ENCODE assay signal across 1 cellular context in the genomic region with DNA sequence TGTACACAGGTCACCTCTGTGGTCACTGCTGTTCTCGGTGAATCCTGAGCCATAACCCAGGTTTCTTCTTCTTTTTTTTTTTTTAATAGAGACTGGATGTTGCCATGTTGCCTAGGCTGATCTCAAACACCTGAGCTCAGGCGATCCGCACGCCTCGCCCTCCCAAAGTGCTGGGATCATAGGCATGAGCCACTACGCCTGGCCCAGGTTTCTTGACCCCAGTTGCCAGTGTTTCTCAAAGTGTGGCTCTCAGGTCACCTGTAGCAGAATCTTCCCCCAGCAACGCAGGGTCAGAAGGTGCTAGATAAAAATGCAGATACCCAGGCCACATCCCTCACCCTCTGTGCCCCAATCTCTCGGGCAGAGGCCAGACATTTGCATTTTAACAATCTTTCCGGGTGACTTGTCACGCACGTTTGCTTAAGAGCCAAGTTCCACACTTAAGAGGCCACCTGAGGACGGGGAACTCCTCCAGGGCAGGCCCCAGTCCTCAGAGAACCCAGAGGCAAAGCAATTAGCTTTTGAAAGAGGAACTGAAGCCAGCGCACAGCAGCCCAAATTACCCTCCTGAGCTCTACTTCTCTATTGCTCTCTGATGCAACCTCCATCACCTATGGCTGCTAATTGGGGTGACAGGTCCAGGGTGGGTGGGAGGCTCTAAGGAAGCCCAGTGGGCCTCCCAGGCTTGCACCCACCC.
TF ChIP-seq lines count a peak whose summit lies in the region.

No MANE protein-coding gene starts in this region.

TF ChIP-seq in GM12878, 131 proteins besides CTCF, POLR2A, EP300 and RAD21 (continued from another document and continues in another):
- TF ChIP-seq, protein P1, sequence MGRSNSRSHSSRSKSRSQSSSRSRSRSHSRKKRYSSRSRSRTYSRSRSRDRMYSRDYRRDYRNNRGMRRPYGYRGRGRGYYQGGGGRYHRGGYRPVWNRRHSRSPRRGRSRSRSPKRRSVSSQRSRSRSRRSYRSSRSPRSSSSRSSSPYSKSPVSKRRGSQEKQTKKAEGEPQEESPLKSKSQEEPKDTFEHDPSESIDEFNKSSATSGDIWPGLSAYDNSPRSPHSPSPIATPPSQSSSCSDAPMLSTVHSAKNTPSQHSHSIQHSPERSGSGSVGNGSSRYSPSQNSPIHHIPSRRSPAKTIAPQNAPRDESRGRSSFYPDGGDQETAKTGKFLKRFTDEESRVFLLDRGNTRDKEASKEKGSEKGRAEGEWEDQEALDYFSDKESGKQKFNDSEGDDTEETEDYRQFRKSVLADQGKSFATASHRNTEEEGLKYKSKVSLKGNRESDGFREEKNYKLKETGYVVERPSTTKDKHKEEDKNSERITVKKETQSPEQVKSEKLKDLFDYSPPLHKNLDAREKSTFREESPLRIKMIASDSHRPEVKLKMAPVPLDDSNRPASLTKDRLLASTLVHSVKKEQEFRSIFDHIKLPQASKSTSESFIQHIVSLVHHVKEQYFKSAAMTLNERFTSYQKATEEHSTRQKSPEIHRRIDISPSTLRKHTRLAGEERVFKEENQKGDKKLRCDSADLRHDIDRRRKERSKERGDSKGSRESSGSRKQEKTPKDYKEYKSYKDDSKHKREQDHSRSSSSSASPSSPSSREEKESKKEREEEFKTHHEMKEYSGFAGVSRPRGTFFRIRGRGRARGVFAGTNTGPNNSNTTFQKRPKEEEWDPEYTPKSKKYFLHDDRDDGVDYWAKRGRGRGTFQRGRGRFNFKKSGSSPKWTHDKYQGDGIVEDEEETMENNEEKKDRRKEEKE (IDR thresholded peaks at IDR 0.05): no peak
- TF ChIP-seq, protein P2, sequence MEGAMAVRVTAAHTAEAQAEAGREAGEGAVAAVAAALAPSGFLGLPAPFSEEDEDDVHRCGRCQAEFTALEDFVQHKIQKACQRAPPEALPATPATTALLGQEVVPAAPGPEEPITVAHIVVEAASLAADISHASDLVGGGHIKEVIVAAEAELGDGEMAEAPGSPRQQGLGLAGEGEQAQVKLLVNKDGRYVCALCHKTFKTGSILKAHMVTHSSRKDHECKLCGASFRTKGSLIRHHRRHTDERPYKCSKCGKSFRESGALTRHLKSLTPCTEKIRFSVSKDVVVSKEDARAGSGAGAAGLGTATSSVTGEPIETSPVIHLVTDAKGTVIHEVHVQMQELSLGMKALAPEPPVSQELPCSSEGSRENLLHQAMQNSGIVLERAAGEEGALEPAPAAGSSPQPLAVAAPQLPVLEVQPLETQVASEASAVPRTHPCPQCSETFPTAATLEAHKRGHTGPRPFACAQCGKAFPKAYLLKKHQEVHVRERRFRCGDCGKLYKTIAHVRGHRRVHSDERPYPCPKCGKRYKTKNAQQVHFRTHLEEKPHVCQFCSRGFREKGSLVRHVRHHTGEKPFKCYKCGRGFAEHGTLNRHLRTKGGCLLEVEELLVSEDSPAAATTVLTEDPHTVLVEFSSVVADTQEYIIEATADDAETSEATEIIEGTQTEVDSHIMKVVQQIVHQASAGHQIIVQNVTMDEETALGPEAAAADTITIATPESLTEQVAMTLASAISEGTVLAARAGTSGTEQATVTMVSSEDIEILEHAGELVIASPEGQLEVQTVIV (IDR thresholded peaks at IDR 0.05; ENCODE audit: borderline replicate concordance, partially characterized antibody): no peak
- TF ChIP-seq SPI1 (IDR thresholded peaks at IDR 0.05; ENCODE audit: borderline replicate concordance, insufficient read depth, low read depth, low read length): peak; percentile 99
- TF ChIP-seq, protein P3, sequence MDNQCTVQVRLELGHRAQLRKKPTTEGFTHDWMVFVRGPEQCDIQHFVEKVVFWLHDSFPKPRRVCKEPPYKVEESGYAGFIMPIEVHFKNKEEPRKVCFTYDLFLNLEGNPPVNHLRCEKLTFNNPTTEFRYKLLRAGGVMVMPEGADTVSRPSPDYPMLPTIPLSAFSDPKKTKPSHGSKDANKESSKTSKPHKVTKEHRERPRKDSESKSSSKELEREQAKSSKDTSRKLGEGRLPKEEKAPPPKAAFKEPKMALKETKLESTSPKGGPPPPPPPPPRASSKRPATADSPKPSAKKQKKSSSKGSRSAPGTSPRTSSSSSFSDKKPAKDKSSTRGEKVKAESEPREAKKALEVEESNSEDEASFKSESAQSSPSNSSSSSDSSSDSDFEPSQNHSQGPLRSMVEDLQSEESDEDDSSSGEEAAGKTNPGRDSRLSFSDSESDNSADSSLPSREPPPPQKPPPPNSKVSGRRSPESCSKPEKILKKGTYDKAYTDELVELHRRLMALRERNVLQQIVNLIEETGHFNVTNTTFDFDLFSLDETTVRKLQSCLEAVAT (IDR thresholded peaks at IDR 0.05): peak; percentile 49; the same call in 1 of the 2 replicates
- no peak for TF ChIP-seq RFX5 (IDR thresholded peaks at IDR 0.05; ENCODE audit: low read depth, low read length)
- TF ChIP-seq DPF2 (IDR thresholded peaks at IDR 0.05): peak; percentile 97
- TF ChIP-seq PAX5 (IDR thresholded peaks at IDR 0.05; ENCODE audit: borderline replicate concordance, low read depth, low read length): peak; percentile 97
- TF ChIP-seq ZBED1 (IDR thresholded peaks at IDR 0.05; ENCODE audit: borderline replicate concordance): 0 out of 2 replicates have a peak, but pooled peaks have one; percentile 30
- TF ChIP-seq PML (IDR thresholded peaks at IDR 0.05; ENCODE audit: low read length): no peak
- TF ChIP-seq, protein P4, sequence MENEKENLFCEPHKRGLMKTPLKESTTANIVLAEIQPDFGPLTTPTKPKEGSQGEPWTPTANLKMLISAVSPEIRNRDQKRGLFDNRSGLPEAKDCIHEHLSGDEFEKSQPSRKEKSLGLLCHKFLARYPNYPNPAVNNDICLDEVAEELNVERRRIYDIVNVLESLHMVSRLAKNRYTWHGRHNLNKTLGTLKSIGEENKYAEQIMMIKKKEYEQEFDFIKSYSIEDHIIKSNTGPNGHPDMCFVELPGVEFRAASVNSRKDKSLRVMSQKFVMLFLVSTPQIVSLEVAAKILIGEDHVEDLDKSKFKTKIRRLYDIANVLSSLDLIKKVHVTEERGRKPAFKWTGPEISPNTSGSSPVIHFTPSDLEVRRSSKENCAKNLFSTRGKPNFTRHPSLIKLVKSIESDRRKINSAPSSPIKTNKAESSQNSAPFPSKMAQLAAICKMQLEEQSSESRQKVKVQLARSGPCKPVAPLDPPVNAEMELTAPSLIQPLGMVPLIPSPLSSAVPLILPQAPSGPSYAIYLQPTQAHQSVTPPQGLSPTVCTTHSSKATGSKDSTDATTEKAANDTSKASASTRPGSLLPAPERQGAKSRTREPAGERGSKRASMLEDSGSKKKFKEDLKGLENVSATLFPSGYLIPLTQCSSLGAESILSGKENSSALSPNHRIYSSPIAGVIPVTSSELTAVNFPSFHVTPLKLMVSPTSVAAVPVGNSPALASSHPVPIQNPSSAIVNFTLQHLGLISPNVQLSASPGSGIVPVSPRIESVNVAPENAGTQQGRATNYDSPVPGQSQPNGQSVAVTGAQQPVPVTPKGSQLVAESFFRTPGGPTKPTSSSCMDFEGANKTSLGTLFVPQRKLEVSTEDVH (IDR thresholded peaks at IDR 0.05; ENCODE audit: low read depth, partially characterized antibody): no peak
- peak; percentile 90 for TF ChIP-seq NBN (IDR thresholded peaks at IDR 0.05)
- TF ChIP-seq, protein P5, sequence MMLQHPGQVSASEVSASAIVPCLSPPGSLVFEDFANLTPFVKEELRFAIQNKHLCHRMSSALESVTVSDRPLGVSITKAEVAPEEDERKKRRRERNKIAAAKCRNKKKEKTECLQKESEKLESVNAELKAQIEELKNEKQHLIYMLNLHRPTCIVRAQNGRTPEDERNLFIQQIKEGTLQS (IDR thresholded peaks at IDR 0.05; ENCODE audit: borderline replicate concordance, extremely low read depth, low read depth, low read length): no peak
- TF ChIP-seq MXI1 (IDR thresholded peaks at IDR 0.05; ENCODE audit: low read depth, low read length): peak; percentile 57; the same call in 1 of the 2 replicates
- TF ChIP-seq CREB1 (IDR thresholded peaks at IDR 0.05; ENCODE audit: low read depth): no peak
- TF ChIP-seq, protein P6, sequence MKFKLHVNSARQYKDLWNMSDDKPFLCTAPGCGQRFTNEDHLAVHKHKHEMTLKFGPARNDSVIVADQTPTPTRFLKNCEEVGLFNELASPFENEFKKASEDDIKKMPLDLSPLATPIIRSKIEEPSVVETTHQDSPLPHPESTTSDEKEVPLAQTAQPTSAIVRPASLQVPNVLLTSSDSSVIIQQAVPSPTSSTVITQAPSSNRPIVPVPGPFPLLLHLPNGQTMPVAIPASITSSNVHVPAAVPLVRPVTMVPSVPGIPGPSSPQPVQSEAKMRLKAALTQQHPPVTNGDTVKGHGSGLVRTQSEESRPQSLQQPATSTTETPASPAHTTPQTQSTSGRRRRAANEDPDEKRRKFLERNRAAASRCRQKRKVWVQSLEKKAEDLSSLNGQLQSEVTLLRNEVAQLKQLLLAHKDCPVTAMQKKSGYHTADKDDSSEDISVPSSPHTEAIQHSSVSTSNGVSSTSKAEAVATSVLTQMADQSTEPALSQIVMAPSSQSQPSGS (IDR thresholded peaks at IDR 0.05; ENCODE audit: low read length): peak; percentile 67
- TF ChIP-seq, protein P7, sequence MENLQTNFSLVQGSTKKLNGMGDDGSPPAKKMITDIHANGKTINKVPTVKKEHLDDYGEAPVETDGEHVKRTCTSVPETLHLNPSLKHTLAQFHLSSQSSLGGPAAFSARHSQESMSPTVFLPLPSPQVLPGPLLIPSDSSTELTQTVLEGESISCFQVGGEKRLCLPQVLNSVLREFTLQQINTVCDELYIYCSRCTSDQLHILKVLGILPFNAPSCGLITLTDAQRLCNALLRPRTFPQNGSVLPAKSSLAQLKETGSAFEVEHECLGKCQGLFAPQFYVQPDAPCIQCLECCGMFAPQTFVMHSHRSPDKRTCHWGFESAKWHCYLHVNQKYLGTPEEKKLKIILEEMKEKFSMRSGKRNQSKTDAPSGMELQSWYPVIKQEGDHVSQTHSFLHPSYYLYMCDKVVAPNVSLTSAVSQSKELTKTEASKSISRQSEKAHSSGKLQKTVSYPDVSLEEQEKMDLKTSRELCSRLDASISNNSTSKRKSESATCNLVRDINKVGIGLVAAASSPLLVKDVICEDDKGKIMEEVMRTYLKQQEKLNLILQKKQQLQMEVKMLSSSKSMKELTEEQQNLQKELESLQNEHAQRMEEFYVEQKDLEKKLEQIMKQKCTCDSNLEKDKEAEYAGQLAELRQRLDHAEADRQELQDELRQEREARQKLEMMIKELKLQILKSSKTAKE (IDR thresholded peaks at IDR 0.05; ENCODE audit: low read depth, poor library complexity, severe bottlenecking): peak; percentile 85
- 0 out of 2 replicates have a peak, but pooled peaks have one; percentile 77 for TF ChIP-seq RCOR1 (conservative IDR thresholded peaks at IDR 0.05; ENCODE audit: low read depth, low read length)
- peak; percentile 98 for TF ChIP-seq ZNF217 (IDR thresholded peaks at IDR 0.05)
- peak; percentile 66; the same call in 1 of the 2 replicates for TF ChIP-seq STAT3 (IDR thresholded peaks at IDR 0.05; ENCODE audit: low read depth, low read length)
- TF ChIP-seq RAD51 (IDR thresholded peaks at IDR 0.05): peak; percentile 32; the same call in 1 of the 2 replicates
- TF ChIP-seq CBX5 (IDR thresholded peaks at IDR 0.05; ENCODE audit: low read depth): peak; percentile 90; the same call in 1 of the 2 replicates
- TF ChIP-seq RB1 (IDR thresholded peaks at IDR 0.05; ENCODE audit: borderline replicate concordance): 0 out of 2 replicates have a peak, but pooled peaks have one; percentile 43
- no peak for TF ChIP-seq KAT2A (conservative IDR thresholded peaks at IDR 0.05; ENCODE audit: control insufficient read depth, low read depth, low read length)
- TF ChIP-seq CBFB (IDR thresholded peaks at IDR 0.05; ENCODE audit: low read depth): no peak
- no peak; the same call in 1 of the 2 replicates for TF ChIP-seq HCFC1 (IDR thresholded peaks at IDR 0.05; ENCODE audit: low read length)
- no peak for TF ChIP-seq FOS (IDR thresholded peaks at IDR 0.05; ENCODE audit: borderline replicate concordance, extremely low read depth, insufficient read length)
- TF ChIP-seq TBL1XR1 (IDR thresholded peaks at IDR 0.05; ENCODE audit: low read depth, low read length): peak; percentile 79
- peak; percentile 30; the same call in 1 of the 2 replicates for TF ChIP-seq SMARCA5 (IDR thresholded peaks at IDR 0.05)
- TF ChIP-seq, protein P8, sequence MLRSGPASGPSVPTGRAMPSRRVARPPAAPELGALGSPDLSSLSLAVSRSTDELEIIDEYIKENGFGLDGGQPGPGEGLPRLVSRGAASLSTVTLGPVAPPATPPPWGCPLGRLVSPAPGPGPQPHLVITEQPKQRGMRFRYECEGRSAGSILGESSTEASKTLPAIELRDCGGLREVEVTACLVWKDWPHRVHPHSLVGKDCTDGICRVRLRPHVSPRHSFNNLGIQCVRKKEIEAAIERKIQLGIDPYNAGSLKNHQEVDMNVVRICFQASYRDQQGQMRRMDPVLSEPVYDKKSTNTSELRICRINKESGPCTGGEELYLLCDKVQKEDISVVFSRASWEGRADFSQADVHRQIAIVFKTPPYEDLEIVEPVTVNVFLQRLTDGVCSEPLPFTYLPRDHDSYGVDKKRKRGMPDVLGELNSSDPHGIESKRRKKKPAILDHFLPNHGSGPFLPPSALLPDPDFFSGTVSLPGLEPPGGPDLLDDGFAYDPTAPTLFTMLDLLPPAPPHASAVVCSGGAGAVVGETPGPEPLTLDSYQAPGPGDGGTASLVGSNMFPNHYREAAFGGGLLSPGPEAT (IDR thresholded peaks at IDR 0.05; ENCODE audit: low read depth): peak; percentile 95
- TF ChIP-seq, protein P9, sequence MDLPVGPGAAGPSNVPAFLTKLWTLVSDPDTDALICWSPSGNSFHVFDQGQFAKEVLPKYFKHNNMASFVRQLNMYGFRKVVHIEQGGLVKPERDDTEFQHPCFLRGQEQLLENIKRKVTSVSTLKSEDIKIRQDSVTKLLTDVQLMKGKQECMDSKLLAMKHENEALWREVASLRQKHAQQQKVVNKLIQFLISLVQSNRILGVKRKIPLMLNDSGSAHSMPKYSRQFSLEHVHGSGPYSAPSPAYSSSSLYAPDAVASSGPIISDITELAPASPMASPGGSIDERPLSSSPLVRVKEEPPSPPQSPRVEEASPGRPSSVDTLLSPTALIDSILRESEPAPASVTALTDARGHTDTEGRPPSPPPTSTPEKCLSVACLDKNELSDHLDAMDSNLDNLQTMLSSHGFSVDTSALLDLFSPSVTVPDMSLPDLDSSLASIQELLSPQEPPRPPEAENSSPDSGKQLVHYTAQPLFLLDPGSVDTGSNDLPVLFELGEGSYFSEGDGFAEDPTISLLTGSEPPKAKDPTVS (IDR thresholded peaks at IDR 0.05; ENCODE audit: low read depth, low read length): no peak
- no peak for TF ChIP-seq ASH2L (IDR thresholded peaks at IDR 0.05; ENCODE audit: borderline replicate concordance, low read depth)
- peak; percentile 92; the same call in 2 of the 3 replicates for TF ChIP-seq POU2F2 (IDR thresholded peaks at IDR 0.05; ENCODE audit: borderline replicate concordance, low read depth, low read length)
- 0 out of 2 replicates have a peak, but pooled peaks have one; percentile 28 for TF ChIP-seq MEF2A (IDR thresholded peaks at IDR 0.05; ENCODE audit: insufficient read depth, low read depth, low read length)
- no peak for TF ChIP-seq NFYA (IDR thresholded peaks at IDR 0.05; ENCODE audit: borderline replicate concordance, low read depth, low read length)
- TF ChIP-seq, protein P10, sequence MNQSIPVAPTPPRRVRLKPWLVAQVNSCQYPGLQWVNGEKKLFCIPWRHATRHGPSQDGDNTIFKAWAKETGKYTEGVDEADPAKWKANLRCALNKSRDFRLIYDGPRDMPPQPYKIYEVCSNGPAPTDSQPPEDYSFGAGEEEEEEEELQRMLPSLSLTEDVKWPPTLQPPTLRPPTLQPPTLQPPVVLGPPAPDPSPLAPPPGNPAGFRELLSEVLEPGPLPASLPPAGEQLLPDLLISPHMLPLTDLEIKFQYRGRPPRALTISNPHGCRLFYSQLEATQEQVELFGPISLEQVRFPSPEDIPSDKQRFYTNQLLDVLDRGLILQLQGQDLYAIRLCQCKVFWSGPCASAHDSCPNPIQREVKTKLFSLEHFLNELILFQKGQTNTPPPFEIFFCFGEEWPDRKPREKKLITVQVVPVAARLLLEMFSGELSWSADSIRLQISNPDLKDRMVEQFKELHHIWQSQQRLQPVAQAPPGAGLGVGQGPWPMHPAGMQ (IDR thresholded peaks at IDR 0.05; ENCODE audit: borderline replicate concordance): peak; percentile 85
- peak; percentile 60; the same call in 1 of the 2 replicates for TF ChIP-seq TCF7 (IDR thresholded peaks at IDR 0.05; ENCODE audit: borderline replicate concordance)
- peak; percentile 46; the same call in 1 of the 2 replicates for TF ChIP-seq RUNX3 (IDR thresholded peaks at IDR 0.05; ENCODE audit: low read length)
